3 cellular contexts compared by ENCODE assay signal in the genomic region with DNA sequence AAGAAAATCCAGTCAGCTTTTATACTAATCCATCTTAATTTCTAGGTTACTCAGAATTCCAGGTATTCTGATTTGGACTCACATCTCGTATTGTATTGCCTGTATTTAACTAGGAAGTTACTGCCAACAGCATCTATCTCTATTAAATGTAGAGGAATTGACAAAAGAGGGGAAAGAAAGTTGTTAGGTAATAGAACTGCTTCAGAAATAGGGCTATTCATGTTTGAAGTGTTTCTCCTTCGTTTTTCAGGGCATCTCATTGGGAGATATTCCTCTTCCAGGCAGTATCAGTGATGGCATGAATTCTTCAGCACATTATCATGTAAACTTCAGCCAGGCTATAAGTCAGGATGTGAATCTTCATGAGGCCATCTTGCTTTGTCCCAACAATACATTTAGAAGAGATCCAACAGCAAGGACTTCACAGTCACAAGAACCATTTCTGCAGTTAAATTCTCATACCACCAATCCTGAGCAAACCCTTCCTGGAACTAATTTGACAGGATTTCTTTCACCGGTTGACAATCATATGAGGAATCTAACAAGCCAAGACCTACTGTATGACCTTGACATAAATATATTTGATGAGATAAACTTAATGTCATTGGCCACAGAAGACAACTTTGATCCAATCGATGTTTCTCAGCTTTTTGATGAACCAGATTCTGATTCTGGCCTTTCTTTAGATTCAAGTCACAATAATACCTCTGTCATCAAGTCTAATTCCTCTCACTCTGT.
TF ChIP-seq lines count a peak whose summit lies in the region.

No MANE protein-coding gene starts in this region.

TF ChIP-seq in SK-N-SH treated with all-trans-retinoic acid at 6 μM for 48 hours, 23 proteins besides CTCF, POLR2A, EP300 and RAD21:
- TF ChIP-seq ZC3H10 (CRISPR knock-in tag; IDR thresholded peaks at IDR 0.05) (0 out of 2 replicates have a peak, but pooled peaks have one; percentile 46), GLIS3 (CRISPR knock-in tag; IDR thresholded peaks at IDR 0.05) (0 out of 2 replicates have a peak, but pooled peaks have one; percentile 42)
- TF ChIP-seq, protein P1, sequence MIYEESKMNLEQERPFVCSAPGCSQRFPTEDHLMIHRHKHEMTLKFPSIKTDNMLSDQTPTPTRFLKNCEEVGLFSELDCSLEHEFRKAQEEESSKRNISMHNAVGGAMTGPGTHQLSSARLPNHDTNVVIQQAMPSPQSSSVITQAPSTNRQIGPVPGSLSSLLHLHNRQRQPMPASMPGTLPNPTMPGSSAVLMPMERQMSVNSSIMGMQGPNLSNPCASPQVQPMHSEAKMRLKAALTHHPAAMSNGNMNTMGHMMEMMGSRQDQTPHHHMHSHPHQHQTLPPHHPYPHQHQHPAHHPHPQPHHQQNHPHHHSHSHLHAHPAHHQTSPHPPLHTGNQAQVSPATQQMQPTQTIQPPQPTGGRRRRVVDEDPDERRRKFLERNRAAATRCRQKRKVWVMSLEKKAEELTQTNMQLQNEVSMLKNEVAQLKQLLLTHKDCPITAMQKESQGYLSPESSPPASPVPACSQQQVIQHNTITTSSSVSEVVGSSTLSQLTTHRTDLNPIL (CRISPR knock-in tag; IDR thresholded peaks at IDR 0.05; ENCODE audit: low read depth): 0 out of 2 replicates have a peak, but pooled peaks have one; percentile 40

TF ChIP-seq in K562, 482 proteins besides CTCF, POLR2A, EP300 and RAD21:
- 0 out of 2 replicates have a peak, but pooled peaks have one; percentile 26 for TF ChIP-seq ZSCAN32 (CRISPR knock-in tag; IDR thresholded peaks at IDR 0.05)
- TF ChIP-seq POLR2AphosphoS2 (IDR thresholded peaks at IDR 0.05; ENCODE audit: low read length): 0 out of 2 replicates have a peak, but pooled peaks have one; percentile 8
- 0 out of 2 replicates have a peak, but pooled peaks have one; percentile 2 for TF ChIP-seq POLR2AphosphoS5 (IDR thresholded peaks at IDR 0.05; ENCODE audit: control insufficient read depth, insufficient read depth, low read depth, low read length)
- TF ChIP-seq EHMT2 (IDR thresholded peaks at IDR 0.05): peak; percentile 42; the same call in 1 of the 2 replicates
- TF ChIP-seq, protein P2, sequence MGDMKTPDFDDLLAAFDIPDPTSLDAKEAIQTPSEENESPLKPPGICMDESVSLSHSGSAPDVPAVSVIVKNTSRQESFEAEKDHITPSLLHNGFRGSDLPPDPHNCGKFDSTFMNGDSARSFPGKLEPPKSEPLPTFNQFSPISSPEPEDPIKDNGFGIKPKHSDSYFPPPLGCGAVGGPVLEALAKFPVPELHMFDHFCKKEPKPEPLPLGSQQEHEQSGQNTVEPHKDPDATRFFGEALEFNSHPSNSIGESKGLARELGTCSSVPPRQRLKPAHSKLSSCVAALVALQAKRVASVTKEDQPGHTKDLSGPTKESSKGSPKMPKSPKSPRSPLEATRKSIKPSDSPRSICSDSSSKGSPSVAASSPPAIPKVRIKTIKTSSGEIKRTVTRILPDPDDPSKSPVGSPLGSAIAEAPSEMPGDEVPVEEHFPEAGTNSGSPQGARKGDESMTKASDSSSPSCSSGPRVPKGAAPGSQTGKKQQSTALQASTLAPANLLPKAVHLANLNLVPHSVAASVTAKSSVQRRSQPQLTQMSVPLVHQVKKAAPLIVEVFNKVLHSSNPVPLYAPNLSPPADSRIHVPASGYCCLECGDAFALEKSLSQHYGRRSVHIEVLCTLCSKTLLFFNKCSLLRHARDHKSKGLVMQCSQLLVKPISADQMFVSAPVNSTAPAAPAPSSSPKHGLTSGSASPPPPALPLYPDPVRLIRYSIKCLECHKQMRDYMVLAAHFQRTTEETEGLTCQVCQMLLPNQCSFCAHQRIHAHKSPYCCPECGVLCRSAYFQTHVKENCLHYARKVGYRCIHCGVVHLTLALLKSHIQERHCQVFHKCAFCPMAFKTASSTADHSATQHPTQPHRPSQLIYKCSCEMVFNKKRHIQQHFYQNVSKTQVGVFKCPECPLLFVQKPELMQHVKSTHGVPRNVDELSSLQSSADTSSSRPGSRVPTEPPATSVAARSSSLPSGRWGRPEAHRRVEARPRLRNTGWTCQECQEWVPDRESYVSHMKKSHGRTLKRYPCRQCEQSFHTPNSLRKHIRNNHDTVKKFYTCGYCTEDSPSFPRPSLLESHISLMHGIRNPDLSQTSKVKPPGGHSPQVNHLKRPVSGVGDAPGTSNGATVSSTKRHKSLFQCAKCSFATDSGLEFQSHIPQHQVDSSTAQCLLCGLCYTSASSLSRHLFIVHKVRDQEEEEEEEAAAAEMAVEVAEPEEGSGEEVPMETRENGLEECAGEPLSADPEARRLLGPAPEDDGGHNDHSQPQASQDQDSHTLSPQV (IDR thresholded peaks at IDR 0.05): 0 out of 2 replicates have a peak, but pooled peaks have one; percentile 3
- TF ChIP-seq SP1 (CRISPR knock-in tag; IDR thresholded peaks at IDR 0.05): peak; percentile 21; the same call in 1 of the 2 replicates
- TF ChIP-seq, protein P3, sequence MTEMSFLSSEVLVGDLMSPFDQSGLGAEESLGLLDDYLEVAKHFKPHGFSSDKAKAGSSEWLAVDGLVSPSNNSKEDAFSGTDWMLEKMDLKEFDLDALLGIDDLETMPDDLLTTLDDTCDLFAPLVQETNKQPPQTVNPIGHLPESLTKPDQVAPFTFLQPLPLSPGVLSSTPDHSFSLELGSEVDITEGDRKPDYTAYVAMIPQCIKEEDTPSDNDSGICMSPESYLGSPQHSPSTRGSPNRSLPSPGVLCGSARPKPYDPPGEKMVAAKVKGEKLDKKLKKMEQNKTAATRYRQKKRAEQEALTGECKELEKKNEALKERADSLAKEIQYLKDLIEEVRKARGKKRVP (CRISPR knock-in tag; IDR thresholded peaks at IDR 0.05): 0 out of 2 replicates have a peak, but pooled peaks have one; percentile 6
- TF ChIP-seq ELF2 (CRISPR knock-in tag; IDR thresholded peaks at IDR 0.05): peak; percentile 26; the same call in 1 of the 2 replicates
- TF ChIP-seq, protein P4, sequence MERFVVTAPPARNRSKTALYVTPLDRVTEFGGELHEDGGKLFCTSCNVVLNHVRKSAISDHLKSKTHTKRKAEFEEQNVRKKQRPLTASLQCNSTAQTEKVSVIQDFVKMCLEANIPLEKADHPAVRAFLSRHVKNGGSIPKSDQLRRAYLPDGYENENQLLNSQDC (CRISPR knock-in tag; IDR thresholded peaks at IDR 0.05): 0 out of 2 replicates have a peak, but pooled peaks have one; percentile 3
- TF ChIP-seq, protein P5, sequence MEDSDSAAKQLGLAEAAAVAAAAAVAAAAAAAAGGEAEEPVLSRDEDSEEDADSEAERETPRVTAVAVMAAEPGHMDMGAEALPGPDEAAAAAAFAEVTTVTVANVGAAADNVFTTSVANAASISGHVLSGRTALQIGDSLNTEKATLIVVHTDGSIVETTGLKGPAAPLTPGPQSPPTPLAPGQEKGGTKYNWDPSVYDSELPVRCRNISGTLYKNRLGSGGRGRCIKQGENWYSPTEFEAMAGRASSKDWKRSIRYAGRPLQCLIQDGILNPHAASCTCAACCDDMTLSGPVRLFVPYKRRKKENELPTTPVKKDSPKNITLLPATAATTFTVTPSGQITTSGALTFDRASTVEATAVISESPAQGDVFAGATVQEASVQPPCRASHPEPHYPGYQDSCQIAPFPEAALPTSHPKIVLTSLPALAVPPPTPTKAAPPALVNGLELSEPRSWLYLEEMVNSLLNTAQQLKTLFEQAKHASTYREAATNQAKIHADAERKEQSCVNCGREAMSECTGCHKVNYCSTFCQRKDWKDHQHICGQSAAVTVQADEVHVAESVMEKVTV (CRISPR knock-in tag; IDR thresholded peaks at IDR 0.05): 0 out of 2 replicates have a peak, but pooled peaks have one; percentile 11

TF ChIP-seq in HepG2, 621 proteins besides CTCF, POLR2A, EP300 and RAD21:
- TF ChIP-seq SMYD3 (CRISPR knock-in tag; IDR thresholded peaks at IDR 0.05) (0 out of 2 replicates have a peak, but pooled peaks have one; percentile 68), SNRNP70 (IDR thresholded peaks at IDR 0.05; ENCODE audit: low read depth, low read length) (0 out of 2 replicates have a peak, but pooled peaks have one; percentile 41), ZNF780A (CRISPR knock-in tag; IDR thresholded peaks at IDR 0.05) (0 out of 2 replicates have a peak, but pooled peaks have one; percentile 26), PAF1 (CRISPR knock-in tag; IDR thresholded peaks at IDR 0.05) (peak; percentile 18; the same call in 1 of the 2 replicates), POLR2AphosphoS2 (IDR thresholded peaks at IDR 0.05; ENCODE audit: low read depth, low read length) (peak; percentile 20; the same call in 1 of the 2 replicates)
- TF ChIP-seq, protein P6, sequence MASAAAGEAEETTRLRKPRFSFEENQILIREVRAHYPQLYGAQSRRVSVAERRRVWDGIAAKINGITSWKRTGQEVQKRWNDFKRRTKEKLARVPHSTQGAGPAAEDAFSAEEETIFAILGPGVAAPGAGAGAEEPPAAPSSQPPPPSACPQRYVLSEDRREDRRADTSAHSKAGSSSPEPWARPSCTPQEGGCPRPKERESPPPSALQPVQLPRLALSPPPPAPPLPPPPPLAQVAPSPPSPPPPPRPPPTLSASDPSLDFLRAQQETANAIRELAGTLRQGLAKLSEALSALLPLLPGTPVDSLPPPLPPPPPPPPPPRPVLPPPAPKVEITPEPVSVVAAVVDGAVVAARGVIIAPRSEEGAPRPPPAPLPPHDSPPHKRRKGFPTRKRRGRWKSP (CRISPR knock-in tag; IDR thresholded peaks at IDR 0.05): 0 out of 2 replicates have a peak, but pooled peaks have one; percentile 27
